ENCODE assay signal across 8 cellular contexts in the genomic region with DNA sequence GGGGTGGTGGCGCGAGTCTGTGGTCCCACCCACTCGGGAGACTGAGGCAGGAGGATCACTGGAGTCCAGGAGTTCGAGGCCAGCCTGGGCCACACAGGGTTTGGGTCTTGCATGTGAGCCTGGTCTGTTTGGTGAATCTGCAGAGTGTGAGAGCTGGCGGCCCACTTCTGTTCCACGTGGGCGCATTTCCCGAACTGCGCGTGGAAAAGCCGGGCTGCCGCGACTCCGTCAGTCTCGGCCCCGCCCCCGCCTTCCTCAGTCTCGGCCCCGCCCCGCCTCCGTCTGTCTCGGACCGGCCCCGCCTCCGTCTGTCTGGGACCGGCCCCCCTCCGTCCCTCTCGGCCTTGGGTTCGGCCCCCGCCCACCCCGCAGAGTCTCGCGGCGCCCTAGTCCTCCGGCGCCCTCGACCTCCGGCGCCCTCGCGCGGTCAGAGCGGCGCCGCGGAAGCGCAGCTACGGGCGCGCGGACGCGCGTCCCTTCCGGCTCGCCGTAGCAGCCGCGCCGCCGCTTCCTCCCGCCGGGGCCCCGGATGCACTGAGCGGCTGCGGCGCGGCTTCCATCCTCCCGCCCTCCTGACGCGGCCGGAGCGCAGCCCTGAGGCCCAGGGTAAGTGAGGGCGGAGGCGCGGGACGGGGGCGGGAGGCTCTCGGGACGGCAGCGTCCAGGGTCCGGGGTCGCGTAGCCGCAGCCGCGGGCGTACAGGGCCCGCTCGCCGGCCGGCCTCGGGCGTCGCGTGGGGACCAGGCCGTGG. TPM values are rescaled to one million over a fixed set of nuclear protein-coding genes. Genes with fewer than 3 reads are reported as not detected.
DNase-seq lines count a peak whose midpoint lies in the region; ATAC-seq, FAIRE-seq and TF ChIP-seq lines count a peak whose summit lies in the region.

A gene with protein sequence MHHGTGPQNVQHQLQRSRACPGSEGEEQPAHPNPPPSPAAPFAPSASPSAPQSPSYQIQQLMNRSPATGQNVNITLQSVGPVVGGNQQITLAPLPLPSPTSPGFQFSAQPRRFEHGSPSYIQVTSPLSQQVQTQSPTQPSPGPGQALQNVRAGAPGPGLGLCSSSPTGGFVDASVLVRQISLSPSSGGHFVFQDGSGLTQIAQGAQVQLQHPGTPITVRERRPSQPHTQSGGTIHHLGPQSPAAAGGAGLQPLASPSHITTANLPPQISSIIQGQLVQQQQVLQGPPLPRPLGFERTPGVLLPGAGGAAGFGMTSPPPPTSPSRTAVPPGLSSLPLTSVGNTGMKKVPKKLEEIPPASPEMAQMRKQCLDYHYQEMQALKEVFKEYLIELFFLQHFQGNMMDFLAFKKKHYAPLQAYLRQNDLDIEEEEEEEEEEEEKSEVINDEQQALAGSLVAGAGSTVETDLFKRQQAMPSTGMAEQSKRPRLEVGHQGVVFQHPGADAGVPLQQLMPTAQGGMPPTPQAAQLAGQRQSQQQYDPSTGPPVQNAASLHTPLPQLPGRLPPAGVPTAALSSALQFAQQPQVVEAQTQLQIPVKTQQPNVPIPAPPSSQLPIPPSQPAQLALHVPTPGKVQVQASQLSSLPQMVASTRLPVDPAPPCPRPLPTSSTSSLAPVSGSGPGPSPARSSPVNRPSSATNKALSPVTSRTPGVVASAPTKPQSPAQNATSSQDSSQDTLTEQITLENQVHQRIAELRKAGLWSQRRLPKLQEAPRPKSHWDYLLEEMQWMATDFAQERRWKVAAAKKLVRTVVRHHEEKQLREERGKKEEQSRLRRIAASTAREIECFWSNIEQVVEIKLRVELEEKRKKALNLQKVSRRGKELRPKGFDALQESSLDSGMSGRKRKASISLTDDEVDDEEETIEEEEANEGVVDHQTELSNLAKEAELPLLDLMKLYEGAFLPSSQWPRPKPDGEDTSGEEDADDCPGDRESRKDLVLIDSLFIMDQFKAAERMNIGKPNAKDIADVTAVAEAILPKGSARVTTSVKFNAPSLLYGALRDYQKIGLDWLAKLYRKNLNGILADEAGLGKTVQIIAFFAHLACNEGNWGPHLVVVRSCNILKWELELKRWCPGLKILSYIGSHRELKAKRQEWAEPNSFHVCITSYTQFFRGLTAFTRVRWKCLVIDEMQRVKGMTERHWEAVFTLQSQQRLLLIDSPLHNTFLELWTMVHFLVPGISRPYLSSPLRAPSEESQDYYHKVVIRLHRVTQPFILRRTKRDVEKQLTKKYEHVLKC (N-terminal part only) (plus strand): TSS at position 512 of the 751 bp plus-strand sequence. CDS start 10,678 bp downstream, outside the sequence.

- FAIRE-seq in GM12892 (lab: Jason Lieb, UNC) (peak; percentile 94), urothelium cell line (lab: Jason Lieb, UNC) (peak; percentile 77)

- intact Hi-C loops in left ventricle myocardium superior (cut with micrococcal nuclease): no loop called here

- no peaks in the 10 kb centered on the region for H3K9me3 Mint-ChIP-seq in T-helper 1 cell treated with Interleukin-12 subunit alpha and Interleukin-12 subunit beta and Interleukin-4 antibody, amounts not matched to agents 30 μg/mL and 1 μg/mL, for 36 hours

- TF ChIP-seq POLR2A in GM12892 (IDR thresholded peaks at IDR 0.05; ENCODE audit: low read depth, low read length): peak; percentile 67; the same call in 1 of the 2 replicates

- peaks cover 25% of the 10 kb centered on the region for H3K4me1 Mint-ChIP-seq in T-helper 1 cell treated with Interleukin-12 subunit alpha and Interleukin-12 subunit beta and Interleukin-4 antibody, amounts not matched to agents 30 μg/mL and 1 μg/mL, for 36 hours (ENCODE audit: low read depth)

- H3K36me3 Mint-ChIP-seq in T-helper 1 cell treated with Interleukin-12 subunit alpha and Interleukin-12 subunit beta and Interleukin-4 antibody, amounts not matched to agents 30 μg/mL and 1 μg/mL, for 36 hours (ENCODE audit: low read depth): no peaks in the 10 kb centered on the region

- peak within 1 kb of the TSS; percentile 89 for H3K4me3 Mint-ChIP-seq in T-helper 1 cell treated with Interleukin-12 subunit alpha and Interleukin-12 subunit beta and Interleukin-4 antibody, amounts not matched to agents 30 μg/mL and 1 μg/mL, for 36 hours

- ATAC-seq in HG02870 (IDR thresholded peaks at IDR 0.05; ENCODE audit: unreplicated experiment) (peak; percentile 84), left ventricle myocardium superior (peak; percentile 98)

- H3K27me3 Mint-ChIP-seq in T-helper 1 cell treated with Interleukin-12 subunit alpha and Interleukin-12 subunit beta and Interleukin-4 antibody, amounts not matched to agents 30 μg/mL and 1 μg/mL, for 36 hours (ENCODE audit: low read depth): no peaks in the 10 kb centered on the region

- DNase-seq in GM12892 (ENCODE audit: insufficient read length) (peak; percentile 92), NCI-H1694 (lab: John Stamatoyannopoulos, UW) (peak; percentile 35), amniotic stem cell (lab: John Stamatoyannopoulos, UW) (peak; percentile 91), left ventricle myocardium superior (peak; percentile 98), pulmonary artery endothelial cell (ENCODE audit: low read depth, low spot score) (peak; percentile 68), urothelium cell line (ENCODE audit: low spot score) (peak; percentile 97)

- peak within 1 kb of the TSS; percentile 92 for H3K27ac Mint-ChIP-seq in T-helper 1 cell treated with Interleukin-12 subunit alpha and Interleukin-12 subunit beta and Interleukin-4 antibody, amounts not matched to agents 30 μg/mL and 1 μg/mL, for 36 hours

RNA-seq across cellular contexts. Expression of the gene that starts here (rescaled TPM):
- 13.5 TPM for polyA plus RNA-seq in GM12892 (2012; ENCODE audit: missing spikeins)
- total RNA-seq in left ventricle myocardium superior (14.8 TPM), pulmonary artery endothelial cell (8.8 and 9.4 TPM in 2 replicates)

Comparison
In these comparisons a context has a peak if more than half of its experiments do, and no peak if none do; other contexts are left out.
1. Peak in every context shown above with its lines: DNase-seq and ATAC-seq.
2. DNase-seq: peak in every context shown above with its lines; median percentile 98 in left ventricle myocardium superior; 97 in urothelium cell line; 92 in GM12892; 91 in amniotic stem cell; 68 in pulmonary artery endothelial cell; 35 in NCI-H1694.